In genomic region chr11:70569996-70570692, GRCh38 we compare ENCODE assay signal across 22 cellular contexts.
DNase-seq lines count a peak whose midpoint lies in the region; ATAC-seq and TF ChIP-seq lines count a peak whose summit lies in the region.
"Had no signal": no experiment of that assay in that cellular context is flagged by ENCODE, and none has a peak within 500 bp of the region (broad histone marks: within the 10 kb centered on the region; RNA-seq: fewer than 3 reads in every experiment).

No MANE protein-coding gene starts in this region.

- TF ChIP-seq POLR2A in adrenal gland (IDR thresholded peaks at IDR 0.05), result no peak

- DNase-seq in DMS79 treated with DMSO at 0.1 percent for 48 hours (lab: John Stamatoyannopoulos, UW) (peak; percentile 86), lower lobe of right lung (peak; percentile 37), upper lobe of right lung (peak; percentile 57), NCI-H1105 treated with DMSO at 0.1 percent for 48 hours (lab: John Stamatoyannopoulos, UW) (no peak), adrenal gland (no peak)
- no peak for DNase-seq in NK-92 treated with Interleukin-12 subunit alpha and Interleukin-12 subunit beta, amount 100 ng/mL, for 24 hours (lab: John Stamatoyannopoulos, UW)
- DNase-seq: EL, GF-D8, HFFc6, MM.1S, NCI-H1048, NCI-H1436, NCI-H1930, NCI-H226, NCI-H524, NCI-H82, Peyer's patch had no signal

- no peak overlapping the region for H3K4me3 ChIP-seq in lower lobe of right lung
- H3K4me3 ChIP-seq in upper lobe of right lung, result no peak overlapping the region
- no peak overlapping the region for H3K4me3 ChIP-seq in adrenal gland
- H3K4me3 ChIP-seq: K562, Peyer's patch had no signal

- 87 to 96% (median 89%) methylated on average over 14 to 19 of the region's 19 CpGs for WGBS in adrenal gland, 4 donors

- intact Hi-C loops in lower lobe of right lung (cut with DNase I), result no loop called here
- intact Hi-C loops in upper lobe of right lung (cut with DNase I), result no loop called here
- intact Hi-C loops in adrenal gland (cut with DNase I), result no loop called here

- H3K36me3 ChIP-seq in lower lobe of right lung (no peaks in the 10 kb centered on the region), upper lobe of right lung (no peaks in the 10 kb centered on the region), adrenal gland (replicated peaks in 1 of 2) (no peaks in the 10 kb centered on the region)
- H3K36me3 ChIP-seq: Peyer's patch had no signal

- H3K4me1 ChIP-seq in lower lobe of right lung, result peaks cover 18% of the 10 kb centered on the region
- H3K4me1 ChIP-seq in upper lobe of right lung, result peaks cover 13% of the 10 kb centered on the region
- peaks cover 0 to 9% of the 10 kb centered on the region in 2 donors for H3K4me1 ChIP-seq in adrenal gland (replicated peaks in 1 of 2)

- TF ChIP-seq CTCF in lower lobe of right lung (IDR thresholded peaks at IDR 0.05) (no peak), upper lobe of right lung (IDR thresholded peaks at IDR 0.05) (no peak), adrenal gland (IDR thresholded peaks at IDR 0.05) (no peak)

- H3K27me3 ChIP-seq in lower lobe of right lung (ENCODE audit: low read depth), result no peaks in the 10 kb centered on the region
- H3K27me3 ChIP-seq in upper lobe of right lung, result no peaks in the 10 kb centered on the region
- no peaks in the 10 kb centered on the region for H3K27me3 ChIP-seq in adrenal gland
- H3K27me3 ChIP-seq: Peyer's patch had no signal

- H3K27ac ChIP-seq in angular gyrus (ENCODE audit: low read depth, low read length), result peak overlapping the region; percentile 0
- no peak overlapping the region for H3K27ac ChIP-seq in lower lobe of right lung
- H3K27ac ChIP-seq in upper lobe of right lung, result no peak overlapping the region
- no peak overlapping the region for H3K27ac ChIP-seq in adrenal gland
- H3K27ac ChIP-seq: C4-2B, HL-60, Peyer's patch had no signal

- ATAC-seq in lower lobe of right lung (no peak), upper lobe of right lung (no peak)
- ATAC-seq: HepG2 had no signal

- H3K9me3 ChIP-seq in lower lobe of right lung, result no peaks in the 10 kb centered on the region
- no peaks in the 10 kb centered on the region for H3K9me3 ChIP-seq in upper lobe of right lung
- no peaks in the 10 kb centered on the region for H3K9me3 ChIP-seq in adrenal gland (replicated peaks in 1 of 3)
- H3K9me3 ChIP-seq: Peyer's patch had no signal

Comparison
In these comparisons a context has a peak if more than half of its experiments do, and no peak if none do; other contexts are left out.
1. DNase-seq: peak in DMS79 treated with DMSO at 0.1 percent for 48 hours (single experiment), lower lobe of right lung (single experiment) and upper lobe of right lung (single experiment); none in NCI-H1105 treated with DMSO at 0.1 percent for 48 hours (single experiment), NK-92 treated with Interleukin-12 subunit alpha and Interleukin-12 subunit beta, amount 100 ng/mL, for 24 hours (single experiment) and adrenal gland (0 of 7).